Comparison of ENCODE assay signal across 12 cellular contexts in the genomic region with DNA sequence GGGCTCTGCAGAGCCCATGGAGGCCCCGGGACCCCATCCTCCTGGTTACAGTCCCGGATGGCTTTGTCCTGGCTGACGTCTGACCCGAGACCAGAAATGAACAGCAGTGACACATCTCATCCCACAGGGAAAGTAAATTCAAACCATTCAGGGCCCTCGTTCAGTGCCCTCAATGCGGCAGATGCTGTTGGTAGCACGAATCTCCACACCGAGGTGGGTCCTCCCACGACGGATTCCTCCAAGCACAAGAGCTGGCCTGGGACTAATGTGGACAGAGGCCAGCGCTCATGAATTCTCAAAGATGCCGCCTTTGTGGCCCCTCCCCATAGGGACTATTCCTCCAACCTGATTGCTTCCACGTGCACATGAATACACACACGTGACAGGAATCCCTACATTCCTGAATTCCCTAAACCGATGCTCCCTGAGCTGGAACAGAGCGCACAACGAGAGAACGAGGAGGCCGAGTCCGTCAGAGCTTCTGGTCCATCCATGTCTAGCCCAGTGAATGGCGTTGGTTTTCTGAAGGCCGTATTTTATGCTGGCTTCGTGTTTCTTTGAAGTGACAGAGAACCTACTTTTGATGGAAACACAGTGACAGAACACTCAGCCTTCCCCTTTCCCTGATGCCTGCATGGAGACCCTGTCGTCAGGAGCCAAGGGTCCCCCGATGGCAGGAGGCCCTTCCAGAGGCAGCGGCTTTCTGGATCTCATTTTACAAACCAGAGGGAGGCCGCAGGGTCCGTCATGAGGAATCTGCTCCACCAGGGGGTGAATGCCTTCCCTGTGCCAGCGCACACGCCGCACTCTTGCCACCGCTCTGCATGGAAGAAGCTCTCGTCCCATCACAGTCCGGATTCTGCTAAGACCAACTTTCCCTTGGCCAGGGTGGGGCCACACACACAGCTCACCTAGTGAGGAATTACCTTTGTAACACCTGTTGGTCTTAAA.
"Had no signal": no experiment of that assay in that cellular context is flagged by ENCODE, and none has a peak within 500 bp of the region (broad histone marks: within the 10 kb centered on the region; RNA-seq: fewer than 3 reads in every experiment).

No MANE protein-coding gene starts in this region.

- ATAC-seq: esophagus mucosa; naive thymus-derived CD4-positive, alpha-beta T cell; stimulated activated naive CD8-positive, alpha-beta T cell treated with anti-CD3 and anti-CD28 coated beads, Interleukin-15, Interleukin-2, amounts not matched to agents 100 U/mL and 50 U/mL, for 24 hours had no signal

- H3K36me3 ChIP-seq: transverse colon had no signal

- DNase-seq: activated CD4-positive, alpha-beta T cell treated with anti-CD3 and anti-CD28 coated beads, Interleukin-2, amount 50 U/mL, for 1 hour; activated naive CD4-positive, alpha-beta T cell treated with anti-CD3 and anti-CD28 coated beads, Interleukin-2, amount 50 U/mL, for 16 hours; activated T-cell treated with anti-CD3 and anti-CD28 coated beads, Interleukin-2, amount 50 U/mL, for 1 hour; dorsolateral prefrontal cortex; naive thymus-derived CD4-positive, alpha-beta T cell; stimulated activated CD4-positive, alpha-beta T cell treated with anti-CD3 and anti-CD28 coated beads, Interleukin-15, amount 100 ng/mL, for 24 hours; stimulated activated CD4-positive, alpha-beta T cell treated with anti-CD3 and anti-CD28 coated beads, Interleukin-4, amount 100 ng/mL, for 24 hours; stimulated activated naive CD8-positive, alpha-beta T cell treated with anti-CD3 and anti-CD28 coated beads, Interleukin-15, Interleukin-2, amounts not matched to agents 100 U/mL and 50 U/mL, for 24 hours; SW 1271; transverse colon had no signal

- H3K27ac ChIP-seq: dorsolateral prefrontal cortex, skin epidermis, transverse colon had no signal

- H3K4me3 ChIP-seq: dorsolateral prefrontal cortex, skin epidermis, transverse colon had no signal

- H3K9me3 ChIP-seq: transverse colon had no signal
